In the genomic region with DNA sequence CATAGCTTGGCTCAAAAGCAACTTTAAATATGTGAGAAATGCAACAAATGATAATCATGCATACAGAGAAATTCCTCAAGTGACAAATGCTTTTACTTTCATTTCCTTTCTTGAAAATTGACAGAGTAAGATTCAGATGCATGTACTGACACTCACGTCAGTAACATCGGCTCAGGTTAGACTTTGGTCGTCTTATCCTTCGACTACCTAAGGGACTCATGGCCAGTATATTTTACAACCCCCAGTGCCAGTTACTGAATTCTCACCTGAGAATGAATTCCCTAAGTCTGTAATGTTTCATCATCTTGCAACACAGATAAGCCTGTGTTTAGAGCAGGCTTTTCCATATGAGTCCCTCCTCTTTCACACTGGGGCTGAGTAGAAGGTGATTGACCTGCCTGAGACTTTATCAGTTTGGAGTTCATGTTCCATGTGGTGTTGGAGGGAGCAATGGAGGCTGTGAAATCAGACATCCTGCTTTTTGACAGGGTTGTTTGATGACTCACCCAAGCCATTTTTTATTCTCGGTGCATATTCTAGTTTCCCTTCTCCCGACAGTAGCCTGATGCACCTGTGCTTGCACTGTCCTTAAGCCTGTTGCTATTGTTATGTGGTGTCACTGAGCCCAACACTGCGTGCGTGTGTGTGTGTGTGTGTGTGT, we compare ENCODE assay signal across 1 cellular context.
TF ChIP-seq lines count a peak whose summit lies in the region.

No MANE protein-coding gene starts in this region.

TF ChIP-seq in liver, 16 proteins besides CTCF, POLR2A, EP300 and RAD21 (continued from another document):
- TF ChIP-seq, protein P1, sequence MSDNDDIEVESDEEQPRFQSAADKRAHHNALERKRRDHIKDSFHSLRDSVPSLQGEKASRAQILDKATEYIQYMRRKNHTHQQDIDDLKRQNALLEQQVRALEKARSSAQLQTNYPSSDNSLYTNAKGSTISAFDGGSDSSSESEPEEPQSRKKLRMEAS (IDR thresholded peaks at IDR 0.05) = no peak
- TF ChIP-seq, protein P2, sequence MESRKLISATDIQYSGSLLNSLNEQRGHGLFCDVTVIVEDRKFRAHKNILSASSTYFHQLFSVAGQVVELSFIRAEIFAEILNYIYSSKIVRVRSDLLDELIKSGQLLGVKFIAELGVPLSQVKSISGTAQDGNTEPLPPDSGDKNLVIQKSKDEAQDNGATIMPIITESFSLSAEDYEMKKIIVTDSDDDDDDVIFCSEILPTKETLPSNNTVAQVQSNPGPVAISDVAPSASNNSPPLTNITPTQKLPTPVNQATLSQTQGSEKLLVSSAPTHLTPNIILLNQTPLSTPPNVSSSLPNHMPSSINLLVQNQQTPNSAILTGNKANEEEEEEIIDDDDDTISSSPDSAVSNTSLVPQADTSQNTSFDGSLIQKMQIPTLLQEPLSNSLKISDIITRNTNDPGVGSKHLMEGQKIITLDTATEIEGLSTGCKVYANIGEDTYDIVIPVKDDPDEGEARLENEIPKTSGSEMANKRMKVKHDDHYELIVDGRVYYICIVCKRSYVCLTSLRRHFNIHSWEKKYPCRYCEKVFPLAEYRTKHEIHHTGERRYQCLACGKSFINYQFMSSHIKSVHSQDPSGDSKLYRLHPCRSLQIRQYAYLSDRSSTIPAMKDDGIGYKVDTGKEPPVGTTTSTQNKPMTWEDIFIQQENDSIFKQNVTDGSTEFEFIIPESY (IDR thresholded peaks at IDR 0.05) = no peak
- TF ChIP-seq YY1 (IDR thresholded peaks at IDR 0.05) = peak; percentile 67
- no peak for TF ChIP-seq HNF4G (IDR thresholded peaks at IDR 0.05)
- TF ChIP-seq SP1 (IDR thresholded peaks at IDR 0.05) = peak; percentile 53
- no peak for TF ChIP-seq EGR1 (IDR thresholded peaks at IDR 0.05; ENCODE audit: low read depth in 2 of 2)
- peak; percentile 43 to 78 for TF ChIP-seq JUND (IDR thresholded peaks at IDR 0.05)
TF ChIP-seq in liver: peak in this region for 5.
